ENCODE assay signal across 21 cellular contexts in genomic region chr17:1956134-1956533, GRCh38.
DNase-seq lines count a peak whose midpoint lies in the region; ATAC-seq, FAIRE-seq and TF ChIP-seq lines count a peak whose summit lies in the region.
"Had no signal": no experiment of that assay in that cellular context is flagged by ENCODE, and none has a peak within 500 bp of the region (broad histone marks: within the 10 kb centered on the region; RNA-seq: fewer than 3 reads in every experiment).

No MANE protein-coding gene starts in this region.

- no peak overlapping the region for H3K27ac Mint-ChIP-seq in neural progenitor cell
- H3K27ac Mint-ChIP-seq in activated T-helper 17 cell treated with anti-CD3 and anti-CD28 coated beads, Interleukin-2, amount 50 U/mL, for 72 hours, result no peak overlapping the region
- H3K27ac Mint-ChIP-seq: B cell, CD14-positive monocyte, GM23338 had no signal

- H3K4me1 Mint-ChIP-seq in neural progenitor cell, result peaks cover 52% of the 10 kb centered on the region
- H3K4me1 Mint-ChIP-seq in activated T-helper 17 cell treated with anti-CD3 and anti-CD28 coated beads, Interleukin-2, amount 50 U/mL, for 72 hours, result no peaks in the 10 kb centered on the region
- H3K4me1 Mint-ChIP-seq: B cell, CD14-positive monocyte had no signal

- H3K4me2 ChIP-seq in neural progenitor cell, result no peak overlapping the region
- H3K4me2 ChIP-seq: A549, GM23338 had no signal

- H3K27me3 Mint-ChIP-seq in neural progenitor cell (ENCODE audit: insufficient read depth, low read depth), result peaks cover 17% of the 10 kb centered on the region
- H3K27me3 Mint-ChIP-seq in activated T-helper 17 cell treated with anti-CD3 and anti-CD28 coated beads, Interleukin-2, amount 50 U/mL, for 72 hours, result no peaks in the 10 kb centered on the region

- H4K20me1 ChIP-seq in neural progenitor cell (ENCODE audit: low read depth), result no peaks in the 10 kb centered on the region

- H3K4me1 ChIP-seq in neural progenitor cell, result peaks cover 19% of the 10 kb centered on the region
- H3K4me1 ChIP-seq: A549 had no signal

- H3K36me3 ChIP-seq in H7 (replicated peaks; ENCODE audit: control insufficient read depth, insufficient read depth, low read length) (no peaks in the 10 kb centered on the region), neural progenitor cell (no peaks in the 10 kb centered on the region)

- H3K9me3 ChIP-seq in neural progenitor cell (ENCODE audit: low read depth), result no peaks in the 10 kb centered on the region
- H3K9me3 ChIP-seq: A549 had no signal

- no peaks in the 10 kb centered on the region for H3K79me2 ChIP-seq in neural progenitor cell (ENCODE audit: low read depth)

- H2AFZ ChIP-seq in neural progenitor cell (replicated peaks), result no peak overlapping the region
- H2AFZ ChIP-seq: GM23338 had no signal

- H3K4me3 ChIP-seq in H7 (ENCODE audit: insufficient read depth, low read depth, low read length) (no peak overlapping the region), neural progenitor cell (no peak overlapping the region)
- H3K4me3 ChIP-seq: A549, GM12878, GM23338 had no signal

- no peaks in the 10 kb centered on the region for H3K9me3 Mint-ChIP-seq in neural progenitor cell
- H3K9me3 Mint-ChIP-seq in activated T-helper 17 cell treated with anti-CD3 and anti-CD28 coated beads, Interleukin-2, amount 50 U/mL, for 72 hours, result no peaks in the 10 kb centered on the region
- H3K9me3 Mint-ChIP-seq: GM23338 had no signal

- FAIRE-seq in HTR-8/SVneo (lab: Jason Lieb, UNC), result peak; percentile 36
- FAIRE-seq: A549, GM12878 had no signal

- no peak for ATAC-seq in stimulated activated naive CD8-positive, alpha-beta T cell treated with anti-CD3 and anti-CD28 coated beads, Interleukin-15, Interleukin-2, amounts not matched to agents 100 U/mL and 50 U/mL, for 24 hours
- no peak for ATAC-seq in activated T-helper 17 cell treated with anti-CD3 and anti-CD28 coated beads, Interleukin-2, amount 50 U/mL, for 72 hours (replicated peaks)
- ATAC-seq: A549, GM12878, GM23338, Panc1, SK-N-SH treated with all-trans-retinoic acid at 6 μM for 48 hours had no signal

- H3K9ac ChIP-seq in neural progenitor cell, result no peak overlapping the region

- H3K36me3 Mint-ChIP-seq in neural progenitor cell, result no peaks in the 10 kb centered on the region
- no peaks in the 10 kb centered on the region for H3K36me3 Mint-ChIP-seq in activated T-helper 17 cell treated with anti-CD3 and anti-CD28 coated beads, Interleukin-2, amount 50 U/mL, for 72 hours (ENCODE audit: low read depth)
- H3K36me3 Mint-ChIP-seq: CD14-positive monocyte had no signal

- H3K27ac ChIP-seq in neural progenitor cell, result no peak overlapping the region
- H3K27ac ChIP-seq: A549 had no signal

- H3K27me3 ChIP-seq in H7 (ENCODE audit: control insufficient read depth, insufficient read depth, low read length) (no peaks in the 10 kb centered on the region), neural progenitor cell (peaks cover 4% of the 10 kb centered on the region)

- peak; percentile 33 for DNase-seq in H7
- no peak for DNase-seq in HTR-8/SVneo (ENCODE audit: insufficient read length, low spot score)
- peak; percentile 1 for DNase-seq in NCI-H345 treated with DMSO at 0.1 percent for 48 hours (lab: John Stamatoyannopoulos, UW; ENCODE audit: unreplicated experiment)
- DNase-seq in neural progenitor cell (ENCODE audit: low spot score), result no peak
- no peak for DNase-seq in stimulated activated naive CD8-positive, alpha-beta T cell treated with anti-CD3 and anti-CD28 coated beads, Interleukin-15, Interleukin-2, amounts not matched to agents 100 U/mL and 50 U/mL, for 24 hours
- DNase-seq in mesenteric fat pad (ENCODE audit: low spot score), result no peak
- DNase-seq: DMS79 treated with DMSO at 0.1 percent for 48 hours, HCEC 1CT, Karpas-422, MV-4-11, NCI-H1105 treated with DMSO at 0.1 percent for 48 hours, NCI-H1930, NCI-H82 had no signal

- H3K4me3 Mint-ChIP-seq in neural progenitor cell, result peak overlapping the region; percentile 6
- no peak overlapping the region for H3K4me3 Mint-ChIP-seq in activated T-helper 17 cell treated with anti-CD3 and anti-CD28 coated beads, Interleukin-2, amount 50 U/mL, for 72 hours
- H3K4me3 Mint-ChIP-seq: B cell, CD14-positive monocyte, GM23338 had no signal

- no peak for TF ChIP-seq CTCF in neural progenitor cell (IDR thresholded peaks at IDR 0.05)

- peaks cover 21% of the 10 kb centered on the region for H3F3A ChIP-seq in neural progenitor cell (ENCODE audit: low read depth)

Comparison
In these comparisons a context has a peak if more than half of its experiments do, and no peak if none do; other contexts are left out.
1. DNase-seq: peak in H7 (single experiment) and NCI-H345 treated with DMSO at 0.1 percent for 48 hours (single experiment); none in HTR-8/SVneo (single experiment), neural progenitor cell (single experiment), stimulated activated naive CD8-positive, alpha-beta T cell treated with anti-CD3 and anti-CD28 coated beads, Interleukin-15, Interleukin-2, amounts not matched to agents 100 U/mL and 50 U/mL, for 24 hours (single experiment) and mesenteric fat pad (single experiment).